11 cellular contexts compared by ENCODE assay signal in genomic region chr11:128346808-128347207, GRCh38.
DNase-seq lines count a peak whose midpoint lies in the region; ATAC-seq, FAIRE-seq and TF ChIP-seq lines count a peak whose summit lies in the region.
"Had no signal": no experiment of that assay in that cellular context is flagged by ENCODE, and none has a peak within 500 bp of the region (broad histone marks: within the 10 kb centered on the region; RNA-seq: fewer than 3 reads in every experiment).

No MANE protein-coding gene starts in this region.

- H2BK15ac ChIP-seq in H9 (ENCODE audit: low read depth, low read length), result no peak overlapping the region

- H3K27ac Mint-ChIP-seq in activated CD4-positive, alpha-beta T cell treated with anti-CD3 and anti-CD28 coated beads, Interleukin-2, amount 10 ng/mL, durations not matched to agents 24 days and 14 days, result peak overlapping the region; percentile 69
- H3K27ac Mint-ChIP-seq in endothelial cell (ENCODE audit: unreplicated experiment), result no peak overlapping the region
- no peak overlapping the region for H3K27ac Mint-ChIP-seq in H9

- H3K9ac ChIP-seq in endothelial cell of umbilical vein (replicated peaks; ENCODE audit: extremely low read depth, insufficient read depth, low read length), result no peak overlapping the region
- H3K9ac ChIP-seq in H9 (ENCODE audit: extremely low read depth, insufficient read length, low read length), result no peak overlapping the region

- intact Hi-C loops in activated CD4-positive, alpha-beta T cell treated with anti-CD3 and anti-CD28 coated beads, Interleukin-2, amount 10 ng/mL, durations not matched to agents 24 days and 14 days (cut with micrococcal nuclease), result no loop called here
- intact Hi-C loops in endothelial cell of umbilical vein (cut with micrococcal nuclease), result no loop called here

- H3K36me3 Mint-ChIP-seq in activated CD4-positive, alpha-beta T cell treated with anti-CD3 and anti-CD28 coated beads, Interleukin-2, amount 10 ng/mL, durations not matched to agents 24 days and 14 days (ENCODE audit: low read depth), result peaks cover 7% of the 10 kb centered on the region
- H3K36me3 Mint-ChIP-seq in endothelial cell (ENCODE audit: low read depth, unreplicated experiment) (no peaks in the 10 kb centered on the region), H9 (ENCODE audit: insufficient read depth in 1 of 3, low read depth in 3 of 3) (no peaks in the 10 kb centered on the region)

- no peak overlapping the region for H3K14ac ChIP-seq in H9 (ENCODE audit: insufficient read depth, low read length)

- POLR2A ChIA-PET in endothelial cell of umbilical vein (lab: Charles Lee), result no interaction called here

- peaks cover 72% of the 10 kb centered on the region for H3K4me1 Mint-ChIP-seq in activated CD4-positive, alpha-beta T cell treated with anti-CD3 and anti-CD28 coated beads, Interleukin-2, amount 10 ng/mL, durations not matched to agents 24 days and 14 days
- peaks cover 15% of the 10 kb centered on the region for H3K4me1 Mint-ChIP-seq in endothelial cell (ENCODE audit: unreplicated experiment)
- H3K4me1 Mint-ChIP-seq in H9, result peaks cover 15 to 16% of the 10 kb centered on the region in 2 experiments

- no peak overlapping the region for H4K5ac ChIP-seq in H9 (ENCODE audit: insufficient read length, low read depth, low read length)

- H3K36me3 ChIP-seq in RWPE2 (ENCODE audit: low read depth) (no peaks in the 10 kb centered on the region), endothelial cell of umbilical vein (ENCODE audit: control insufficient read depth in 2 of 2, extremely low read depth in 1 of 2, insufficient read depth in 2 of 2, low read length in 2 of 2) (no peaks in the 10 kb centered on the region)
- H3K36me3 ChIP-seq: gastroesophageal sphincter had no signal

- H2AK5ac ChIP-seq in H9 (ENCODE audit: insufficient read length, low read length), result no peak overlapping the region

- no peaks in the 10 kb centered on the region for H3K79me1 ChIP-seq in H9 (ENCODE audit: insufficient read depth, low read depth, low read length, poor library complexity, severe bottlenecking)

- no peak overlapping the region for H2BK5ac ChIP-seq in H9 (ENCODE audit: insufficient read length, low read length)

- H3K18ac ChIP-seq in H9 (ENCODE audit: insufficient read length, low read depth, low read length), result no peak overlapping the region

- H3K56ac ChIP-seq in H9 (ENCODE audit: insufficient read length, low read depth, low read length), result no peak overlapping the region

- FAIRE-seq in endothelial cell of umbilical vein (lab: Jason Lieb, UNC), result no peak

- H2BK20ac ChIP-seq in H9 (ENCODE audit: low read depth, low read length, poor library complexity, severe bottlenecking), result no peak overlapping the region

- peaks cover 7% of the 10 kb centered on the region for H3K9me3 Mint-ChIP-seq in activated CD4-positive, alpha-beta T cell treated with anti-CD3 and anti-CD28 coated beads, Interleukin-2, amount 10 ng/mL, durations not matched to agents 24 days and 14 days
- H3K9me3 Mint-ChIP-seq in endothelial cell (ENCODE audit: unreplicated experiment) (no peaks in the 10 kb centered on the region), H9 (no peaks in the 10 kb centered on the region)

- peak; percentile 67 for DNase-seq in activated CD4-positive, alpha-beta T cell treated with anti-CD3 and anti-CD28 coated beads, Interleukin-2, amount 10 ng/mL, durations not matched to agents 24 days and 14 days
- DNase-seq in activated CD4-positive, alpha-beta T cell treated with anti-CD3 and anti-CD28 coated beads, Interleukin-2, amount 50 U/mL, for 1 hour, result no peak
- no peak for DNase-seq in RWPE2 (ENCODE audit: low spot score)
- peak; percentile 38 for DNase-seq in endothelial cell of umbilical vein (ENCODE audit: low read depth, low spot score)
- DNase-seq in stimulated activated CD4-positive, alpha-beta T cell treated with anti-CD3 and anti-CD28 coated beads, Interleukin-2, amount 100 ng/mL, for 24 hours, result peak; percentile 43 to 54
- no peak for DNase-seq in endothelial cell (ENCODE audit: low spot score)
- no peak for DNase-seq in H9
- DNase-seq in GM19240 (ENCODE audit: insufficient read length, low spot score), result no peak
- DNase-seq: cerebellar nuclear complex, left ventricle myocardium superior had no signal

- dilution Hi-C loops in endothelial cell of umbilical vein (cut with MboI; ENCODE audit: extremely low pct_ligation_motif_present, low sequenced_read_pairs), result no loop called here

- TF ChIP-seq POLR2A in endothelial cell of umbilical vein (IDR thresholded peaks at IDR 0.05; ENCODE audit: low read depth, low read length), result no peak

- peak overlapping the region; percentile 20 for H3K4me3 Mint-ChIP-seq in activated CD4-positive, alpha-beta T cell treated with anti-CD3 and anti-CD28 coated beads, Interleukin-2, amount 10 ng/mL, durations not matched to agents 24 days and 14 days
- H3K4me3 Mint-ChIP-seq in endothelial cell (ENCODE audit: unreplicated experiment), result no peak overlapping the region
- H3K4me3 Mint-ChIP-seq in H9, result no peak overlapping the region

- H2BK12ac ChIP-seq in H9 (ENCODE audit: insufficient read length, low read depth, low read length), result no peak overlapping the region

- no TSS peak for BruUV-seq in endothelial cell of umbilical vein (replicated peaks; lab: Mats Ljungman, UMichigan)

- no peaks in the 10 kb centered on the region for H3K27me3 ChIP-seq in RWPE2 (ENCODE audit: insufficient read depth, poor library complexity, severe bottlenecking)
- no peaks in the 10 kb centered on the region for H3K27me3 ChIP-seq in endothelial cell of umbilical vein (ENCODE audit: control insufficient read depth in 2 of 2, insufficient read depth in 2 of 2, low read length in 2 of 2)
- no peaks in the 10 kb centered on the region for H3K27me3 ChIP-seq in H9 (ENCODE audit: insufficient read depth, low read length)
- H3K27me3 ChIP-seq: gastroesophageal sphincter had no signal

- no peaks in the 10 kb centered on the region for H4K20me1 ChIP-seq in endothelial cell of umbilical vein (replicated peaks; ENCODE audit: control insufficient read depth, extremely low read depth, insufficient read depth, low read length)
- H4K20me1 ChIP-seq in H9 (ENCODE audit: control insufficient read depth, insufficient read depth, insufficient read length), result no peaks in the 10 kb centered on the region

- H2BK120ac ChIP-seq in H9 (ENCODE audit: low read depth, low read length, poor library complexity, severe bottlenecking), result no peak overlapping the region

- no peak overlapping the region for H4K91ac ChIP-seq in H9 (ENCODE audit: insufficient read length, low read depth, low read length)

- H2AFZ ChIP-seq in endothelial cell of umbilical vein (ENCODE audit: low read depth, low read length), result no peak overlapping the region
- H2AFZ ChIP-seq in H9 (ENCODE audit: low read length), result no peak overlapping the region

- ATAC-seq in RWPE2 (ENCODE audit: low read depth), result peak; percentile 80
- ATAC-seq: gastroesophageal sphincter, left ventricle myocardium superior had no signal

- no peak overlapping the region for H4K8ac ChIP-seq in H9 (replicated peaks; ENCODE audit: insufficient read length, low read depth, low read length)

- H3K4me3 ChIP-seq in RWPE2 (ENCODE audit: severe bottlenecking) (no peak overlapping the region), endothelial cell of umbilical vein (replicated peaks in 1 of 3; ENCODE audit: insufficient read depth in 1 of 3, low read depth in 1 of 3, low read length in 3 of 3) (no peak overlapping the region)
- H3K4me3 ChIP-seq: gastroesophageal sphincter had no signal

- H3K4ac ChIP-seq in H9 (ENCODE audit: low read depth, low read length), result no peak overlapping the region

- CTCF ChIA-PET in endothelial cell of umbilical vein (lab: Charles Lee), result interaction anchor here (1.5 kb wide), 1 partner anchor 11 kb away, joined by 3 read pairs; no protein-coding TSS in a partner anchor

- peaks cover 23% of the 10 kb centered on the region for H3K4me1 ChIP-seq in RWPE2 (ENCODE audit: insufficient read depth, poor library complexity, severe bottlenecking)
- peaks cover 20% of the 10 kb centered on the region for H3K4me1 ChIP-seq in endothelial cell of umbilical vein (ENCODE audit: control insufficient read depth, extremely low read depth, insufficient read depth, low read length)
- peaks cover 4% of the 10 kb centered on the region; the same call in 1 of the 2 replicates for H3K4me1 ChIP-seq in H9 (ENCODE audit: insufficient read depth, low read length)

- H3K23ac ChIP-seq in H9 (ENCODE audit: insufficient read length, low read depth, low read length), result no peak overlapping the region

- no CpG with 5 or more reads among the region's 3 CpGs for WGBS in H9 (ENCODE audit: extremely low coverage, insufficient read length, low lambda C conversion rate)

- TF ChIP-seq CTCF in RWPE2 (IDR thresholded peaks at IDR 0.05; ENCODE audit: poor library complexity, severe bottlenecking) (no peak), endothelial cell of umbilical vein (IDR thresholded peaks at IDR 0.05; ENCODE audit: extremely low read depth in 1 of 2, insufficient read depth in 1 of 2, low read depth in 1 of 2, low read length in 2 of 2) (no peak), endothelial cell (IDR thresholded peaks at IDR 0.05; ENCODE audit: unreplicated experiment) (no peak), H9 (conservative IDR thresholded peaks at IDR 0.05) (no peak)

- H3K4me2 ChIP-seq in endothelial cell of umbilical vein (ENCODE audit: insufficient read depth, low read length) (no peak overlapping the region), H9 (ENCODE audit: insufficient read depth, insufficient read length, low read length) (no peak overlapping the region)

- no peaks in the 10 kb centered on the region for H3K79me2 ChIP-seq in endothelial cell of umbilical vein (ENCODE audit: control insufficient read depth, insufficient read depth, low read length)
- no peaks in the 10 kb centered on the region for H3K79me2 ChIP-seq in H9 (ENCODE audit: insufficient read depth, low read length)

- no peaks in the 10 kb centered on the region for H3K27me3 Mint-ChIP-seq in activated CD4-positive, alpha-beta T cell treated with anti-CD3 and anti-CD28 coated beads, Interleukin-2, amount 10 ng/mL, durations not matched to agents 24 days and 14 days
- H3K27me3 Mint-ChIP-seq in endothelial cell (ENCODE audit: unreplicated experiment) (no peaks in the 10 kb centered on the region), H9 (ENCODE audit: low read depth) (no peaks in the 10 kb centered on the region; the same call in 1 of the 2 replicates)

- H3K23me2 ChIP-seq in H9 (ENCODE audit: insufficient read length, low read depth, low read length, poor library complexity, severe bottlenecking), result no peaks in the 10 kb centered on the region

- H3T11ph ChIP-seq in H9 (ENCODE audit: low read length), result no peak overlapping the region

- H3K9me1 ChIP-seq in endothelial cell of umbilical vein (replicated peaks; ENCODE audit: control insufficient read depth, extremely low read depth, insufficient read depth, low read length), result no peaks in the 10 kb centered on the region

- H3K27ac ChIP-seq in RWPE2 (ENCODE audit: poor library complexity, severe bottlenecking) (no peak overlapping the region), endothelial cell of umbilical vein (ENCODE audit: insufficient read depth, low read depth, low read length) (no peak overlapping the region), H9 (ENCODE audit: insufficient read length, low read depth, low read length) (no peak overlapping the region)
- H3K27ac ChIP-seq: gastroesophageal sphincter had no signal

- no peaks in the 10 kb centered on the region for H3K9me3 ChIP-seq in RWPE2 (ENCODE audit: severe bottlenecking)
- H3K9me3 ChIP-seq in endothelial cell of umbilical vein (replicated peaks; ENCODE audit: control insufficient read depth, insufficient read depth, low read length), result no peaks in the 10 kb centered on the region
- no peaks in the 10 kb centered on the region for H3K9me3 ChIP-seq in H9 (ENCODE audit: control insufficient read depth, low read depth, low read length)
- H3K9me3 ChIP-seq: gastroesophageal sphincter had no signal

Comparison
In these comparisons a context has a peak if more than half of its experiments do, and no peak if none do; other contexts are left out.
1. DNase-seq: peak in activated CD4-positive, alpha-beta T cell treated with anti-CD3 and anti-CD28 coated beads, Interleukin-2, amount 10 ng/mL, durations not matched to agents 24 days and 14 days (single experiment), endothelial cell of umbilical vein (single experiment) and stimulated activated CD4-positive, alpha-beta T cell treated with anti-CD3 and anti-CD28 coated beads, Interleukin-2, amount 100 ng/mL, for 24 hours (2 of 2); none in activated CD4-positive, alpha-beta T cell treated with anti-CD3 and anti-CD28 coated beads, Interleukin-2, amount 50 U/mL, for 1 hour (single experiment), RWPE2 (single experiment), endothelial cell (single experiment), H9 (single experiment) and GM19240 (single experiment).